In genomic region chr12:25387136-25388050, GRCh38 we compare ENCODE assay signal across 8 cellular contexts.
DNase-seq lines count a peak whose midpoint lies in the region; ATAC-seq and FAIRE-seq lines count a peak whose summit lies in the region.

No MANE protein-coding gene starts in this region.

- H3K4me3 Mint-ChIP-seq in stimulated activated naive CD8-positive, alpha-beta T cell treated with anti-CD3 and anti-CD28 coated beads, Interleukin-15, amount 100 ng/mL, for 72 hours = peak overlapping the region; percentile 81 to 95

- peak; percentile 84 for FAIRE-seq in frontal cortex (lab: Jason Lieb, UNC)

- H3K9me3 ChIP-seq in MG63 (0 out of 2 replicates have a peak, but pooled peaks cover 2% of the 10 kb centered on the region), neuron (ENCODE audit: low read length) (no peaks in the 10 kb centered on the region)

- H3K4me3 ChIP-seq in MG63 (peak overlapping the region; percentile 68), neuron (ENCODE audit: low read length) (peak overlapping the region; percentile 81)

- H3K27me3 Mint-ChIP-seq in stimulated activated naive CD8-positive, alpha-beta T cell treated with anti-CD3 and anti-CD28 coated beads, Interleukin-15, amount 100 ng/mL, for 72 hours = no peaks in the 10 kb centered on the region

- peak overlapping the region; percentile 3 for H2AFZ ChIP-seq in neuron (ENCODE audit: low read depth, low read length)

- DNase-seq in ACHN (peak; percentile 95), MG63 (peak; percentile 78), SHP77 treated with DMSO at 0.1 percent for 48 hours (lab: John Stamatoyannopoulos, UW) (peak; percentile 86), frontal cortex (ENCODE audit: low spot score in 2 of 2) (peak; percentile 62 to 71)
- peak; percentile 68 for DNase-seq in activated gamma-delta T cell treated with anti-CD3 and anti-CD28 coated beads, Interleukin-2, amount 50 U/mL, for 16 hours (ENCODE audit: low read depth)
- peak; percentile 76 to 78 for DNase-seq in stimulated activated naive CD8-positive, alpha-beta T cell treated with anti-CD3 and anti-CD28 coated beads, Interleukin-15, amount 100 ng/mL, for 72 hours

- in situ Hi-C loops in ACHN (cut with HindIII; ENCODE audit: low pct_ligation_motif_present, low pct_unique_long_range_greater_than_20kb, low sequenced_read_pairs) = no loop called here

- no peaks in the 10 kb centered on the region for H3K27me3 ChIP-seq in MG63
- no peaks in the 10 kb centered on the region for H3K27me3 ChIP-seq in neuron (ENCODE audit: insufficient read depth, low read length)

- peak; percentile 30 for ATAC-seq in GM18873 (IDR thresholded peaks at IDR 0.05; ENCODE audit: low FRiP score, unreplicated experiment)
- ATAC-seq in stimulated activated naive CD8-positive, alpha-beta T cell treated with anti-CD3 and anti-CD28 coated beads, Interleukin-15, amount 100 ng/mL, for 72 hours = no peak

- H3K36me3 ChIP-seq in MG63 (no peaks in the 10 kb centered on the region), neuron (ENCODE audit: insufficient read depth, low read length) (no peaks in the 10 kb centered on the region)

- no peaks in the 10 kb centered on the region for H3K9me3 Mint-ChIP-seq in stimulated activated naive CD8-positive, alpha-beta T cell treated with anti-CD3 and anti-CD28 coated beads, Interleukin-15, amount 100 ng/mL, for 72 hours

- H3K27ac Mint-ChIP-seq in stimulated activated naive CD8-positive, alpha-beta T cell treated with anti-CD3 and anti-CD28 coated beads, Interleukin-15, amount 100 ng/mL, for 72 hours = peak overlapping the region; percentile 85 to 95

- H3K4me1 Mint-ChIP-seq in stimulated activated naive CD8-positive, alpha-beta T cell treated with anti-CD3 and anti-CD28 coated beads, Interleukin-15, amount 100 ng/mL, for 72 hours = peaks cover 51% of the 10 kb centered on the region

- H3K4me1 ChIP-seq in neuron (ENCODE audit: insufficient read depth, low read length) = peaks cover 15% of the 10 kb centered on the region
